Comparison of ENCODE assay signal across 1 cellular context in genomic region chr2:240246173-240246820, GRCh38.
TF ChIP-seq lines count a peak whose summit lies in the region.

No MANE protein-coding gene starts in this region.

TF ChIP-seq in WTC11, 78 proteins besides CTCF, POLR2A, EP300 and RAD21 (continued from another document):
- no peak for TF ChIP-seq MAX (CRISPR knock-in tag; IDR thresholded peaks at IDR 0.05)
- TF ChIP-seq ZNF317 (CRISPR knock-in tag; IDR thresholded peaks at IDR 0.05; ENCODE audit: borderline replicate concordance, low read depth), result no peak
- no peak for TF ChIP-seq HMGA2 (CRISPR knock-in tag; IDR thresholded peaks at IDR 0.05)
- TF ChIP-seq GTF2I (CRISPR knock-in tag; conservative IDR thresholded peaks at IDR 0.05), result no peak
